8 cellular contexts compared by ENCODE assay signal in genomic region chr4:1683371-1683902, GRCh38. TPM values are rescaled to one million over a fixed set of nuclear protein-coding genes. Genes with fewer than 3 reads are reported as not detected.
DNase-seq lines count a peak whose midpoint lies in the region; ATAC-seq and TF ChIP-seq lines count a peak whose summit lies in the region.

No MANE protein-coding gene starts in this region.

- intact Hi-C loops in CD14-positive monocyte (cut with micrococcal nuclease) = loop anchor here (5.0 kb wide), 2 partner anchors 101 to 189 kb away; partner anchors contain the start of gene NSD2 (in 1 of the 2)

- H3K4me2 ChIP-seq in OCI-LY1 (ENCODE audit: low read length) = peak overlapping the region; percentile 63

- peaks cover 0 to 5% (median 1%) of the 10 kb centered on the region in 3 donors for H3K27me3 Mint-ChIP-seq in CD14-positive monocyte (ENCODE audit: low read depth in 3 of 3)

- in situ Hi-C loops in brain microvascular endothelial cell (cut with HindIII; ENCODE audit: low pct_ligation_motif_present, low sequenced_read_pairs) = no loop called here

- no peak overlapping the region for H2AFZ ChIP-seq in OCI-LY1 (ENCODE audit: low read length)

- no peak for DNase-seq in CD14-positive monocyte (ENCODE audit: low spot score)
- peak; percentile 83 for DNase-seq in brain microvascular endothelial cell
- DNase-seq in inferior parietal cortex (ENCODE audit: extremely low spot score) = peak; percentile 34
- peak; percentile 43 for DNase-seq in smooth muscle cell of the brain vasculature (ENCODE audit: low read depth, low spot score)
- no peak for DNase-seq in NCI-H2029 (lab: John Stamatoyannopoulos, UW)

- H3K27ac Mint-ChIP-seq in CD14-positive monocyte = peak overlapping the region; percentile 72 to 90 (median 80)

- H3K9me3 ChIP-seq in OCI-LY1 (ENCODE audit: low read length) = no peaks in the 10 kb centered on the region

- H3K9me2 ChIP-seq in OCI-LY1 (ENCODE audit: low read depth, low read length) = no peaks in the 10 kb centered on the region

- no peak for TF ChIP-seq CTCF in CD14-positive monocyte (IDR thresholded peaks at IDR 0.05)
- TF ChIP-seq CTCF in OCI-LY1 (IDR thresholded peaks at IDR 0.05; ENCODE audit: low read length) = no peak
- TF ChIP-seq CTCF in brain microvascular endothelial cell (IDR thresholded peaks at IDR 0.05; ENCODE audit: low read depth, low read length, missing control alignments) = no peak

- H3F3A ChIP-seq in OCI-LY1 (ENCODE audit: insufficient read depth, low read length) = no peaks in the 10 kb centered on the region

- H3K9me3 Mint-ChIP-seq in CD14-positive monocyte = peaks cover 0 to 1% (median 0%) of the 10 kb centered on the region in 7 donors

- H4K20me1 ChIP-seq in OCI-LY1 (ENCODE audit: insufficient read depth, low read length) = no peaks in the 10 kb centered on the region

- peak overlapping the region; percentile 52; the same call in 1 of the 2 replicates for H3K9ac ChIP-seq in OCI-LY1 (ENCODE audit: low read length)

- no peak overlapping the region for H3K27ac ChIP-seq in OCI-LY1 (ENCODE audit: low read depth, low read length, poor library complexity, severe bottlenecking)
- H3K27ac ChIP-seq in brain microvascular endothelial cell = peak overlapping the region; percentile 79

- peaks cover 15% of the 10 kb centered on the region for H3K4me1 Mint-ChIP-seq in CD14-positive monocyte

- H3K36me3 ChIP-seq in OCI-LY1 (ENCODE audit: insufficient read depth, low read length) = no peaks in the 10 kb centered on the region
- H3K36me3 ChIP-seq in brain microvascular endothelial cell (replicated peaks) = no peaks in the 10 kb centered on the region

- H3K36me3 Mint-ChIP-seq in CD14-positive monocyte = no peaks in the 10 kb centered on the region

- no peaks in the 10 kb centered on the region for H3K79me2 ChIP-seq in OCI-LY1 (ENCODE audit: insufficient read depth, low read length)

- peak overlapping the region; percentile 88 to 94 for H3K4me3 Mint-ChIP-seq in CD14-positive monocyte

- ATAC-seq in GM21390 (IDR thresholded peaks at IDR 0.05; ENCODE audit: unreplicated experiment) (peak; percentile 14), HG03432 (IDR thresholded peaks at IDR 0.05; ENCODE audit: unreplicated experiment) (no peak)

- H3K27me3 ChIP-seq in OCI-LY1 (ENCODE audit: insufficient read depth, low read length) (no peaks in the 10 kb centered on the region), brain microvascular endothelial cell (replicated peaks) (no peaks in the 10 kb centered on the region)

- H3K4me3 ChIP-seq in OCI-LY1 (ENCODE audit: low read depth, low read length, poor library complexity, severe bottlenecking) = peak overlapping the region; percentile 59
- H3K4me3 ChIP-seq in brain microvascular endothelial cell (ENCODE audit: low read depth, low read length) = peak overlapping the region; percentile 57

- H3K4me1 ChIP-seq in OCI-LY1 (ENCODE audit: insufficient read depth, low read length, severe bottlenecking) = peaks cover 15% of the 10 kb centered on the region

RNA-seq across cellular contexts. Expression of gene FAM53A, which starts 0.7 kb away (rescaled TPM):
- polyA plus RNA-seq in CD14-positive monocyte = under 1 TPM; 0.40 to 0.82 TPM

RNA-seq across cellular contexts. Expression of gene SLBP, which starts 28.7 kb away (rescaled TPM):
- 10 to 100 TPM; 59.1 to 63.7 TPM for polyA plus RNA-seq in CD14-positive monocyte

RNA-seq across cellular contexts. Expression of gene TMEM129, which starts 37.7 kb away (rescaled TPM):
- polyA plus RNA-seq in CD14-positive monocyte = 10 to 100 TPM; 22.4 to 24.1 TPM

RNA-seq across cellular contexts. Expression of gene TACC3, which starts 37.9 kb away (rescaled TPM):
- 10 to 100 TPM; 43.7 to 56.6 TPM for polyA plus RNA-seq in CD14-positive monocyte

Comparison
In these comparisons a context has a peak if more than half of its experiments do, and no peak if none do; other contexts are left out.
1. DNase-seq: peak in brain microvascular endothelial cell (single experiment), inferior parietal cortex (single experiment) and smooth muscle cell of the brain vasculature (single experiment); none in CD14-positive monocyte (single experiment) and NCI-H2029 (single experiment).